1 cellular context compared by ENCODE assay signal in the genomic region with DNA sequence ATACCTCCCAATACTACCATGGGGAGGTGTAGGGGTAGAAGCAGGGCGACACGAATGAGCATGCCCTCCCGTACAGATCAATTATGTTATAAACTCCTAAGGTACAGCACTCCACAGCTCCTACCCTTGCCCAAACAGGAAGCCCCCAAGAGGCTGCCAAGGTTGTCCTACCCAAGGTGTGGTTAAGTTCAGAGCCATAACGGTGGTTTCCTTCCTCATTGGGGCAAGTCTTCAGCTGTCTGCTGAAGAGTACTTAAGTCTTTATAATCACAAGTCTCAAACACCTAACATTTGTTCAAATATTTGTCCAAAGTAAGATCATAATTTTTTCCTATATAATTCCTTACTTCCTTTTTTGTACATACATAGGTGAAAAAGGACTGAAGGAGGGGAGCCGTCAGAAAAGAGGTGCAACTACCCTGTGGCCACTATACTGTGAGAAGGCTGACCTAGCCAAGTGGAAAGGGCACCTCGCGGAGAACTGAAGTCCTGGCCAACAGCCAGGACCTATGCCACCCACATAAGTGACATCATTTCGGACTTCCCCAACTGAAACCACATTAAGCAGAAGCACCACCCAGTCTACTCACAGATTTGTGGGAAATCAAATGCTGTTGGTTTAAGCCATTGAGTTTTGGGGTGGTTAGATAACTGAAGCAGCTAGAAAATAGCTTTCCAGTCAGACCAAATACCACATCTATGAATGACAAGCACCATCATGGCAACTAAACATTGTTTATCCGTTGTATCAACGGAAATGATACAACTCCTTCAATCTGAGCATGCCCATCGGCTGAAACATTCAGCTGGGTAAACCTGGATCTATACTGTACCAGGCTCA.
TF ChIP-seq lines count a peak whose summit lies in the region.

No MANE protein-coding gene starts in this region.

TF ChIP-seq in endothelial cell of umbilical vein, 7 proteins besides CTCF, POLR2A, EP300 and RAD21 (continued from another document):
- TF ChIP-seq, protein P1, sequence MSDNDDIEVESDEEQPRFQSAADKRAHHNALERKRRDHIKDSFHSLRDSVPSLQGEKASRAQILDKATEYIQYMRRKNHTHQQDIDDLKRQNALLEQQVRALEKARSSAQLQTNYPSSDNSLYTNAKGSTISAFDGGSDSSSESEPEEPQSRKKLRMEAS (IDR thresholded peaks at IDR 0.05; ENCODE audit: insufficient read depth, insufficient read length) = no peak
